In genomic region chr17:18373181-18373580, GRCh38 we compare ENCODE assay signal across 17 cellular contexts. TPM values are rescaled to one million over a fixed set of nuclear protein-coding genes. Genes with fewer than 3 reads are reported as not detected.
"Had no signal": no experiment of that assay in that cellular context is flagged by ENCODE, and none has a peak within 500 bp of the region (broad histone marks: within the 10 kb centered on the region; RNA-seq: fewer than 3 reads in every experiment).

No MANE protein-coding gene starts in this region.

RNA-seq across cellular contexts. Expression of gene EVPLL, which starts 4.4 kb away (rescaled TPM):
- total RNA-seq: dermis blood vessel endothelial cell, endothelial cell of umbilical vein, epithelial cell of proximal tubule, esophagus muscularis mucosa, fibroblast of lung, gastroesophageal sphincter, heart left ventricle, hepatocyte, mononuclear cell, occipital lobe, ovary, psoas muscle, right cardiac atrium, sigmoid colon, skeletal muscle tissue, uterus had no signal
- polyA plus RNA-seq: endothelial cell of umbilical vein, fibroblast of lung, heart left ventricle, hepatocyte, neural cell, ovary, right cardiac atrium had no signal
